Comparison of ENCODE assay signal across 19 cellular contexts in genomic region chr5:91885291-91886265, GRCh38.
A peak's percentile ranks its signal among the peaks of the same experiment; 100 is the strongest.
DNase-seq lines count a peak whose midpoint lies in the region; ATAC-seq, FAIRE-seq and TF ChIP-seq lines count a peak whose summit lies in the region.
"Had no signal": no experiment of that assay in that cellular context is flagged by ENCODE, and none has a peak within 500 bp of the region (broad histone marks: within the 10 kb centered on the region; RNA-seq: fewer than 3 reads in every experiment).

No MANE protein-coding gene starts in this region.

- no peak overlapping the region for H3K4me3 ChIP-seq in kidney epithelial cell (ENCODE audit: low read depth, low read length)
- H3K4me3 ChIP-seq: dorsolateral prefrontal cortex, esophagus squamous epithelium, heart left ventricle had no signal

- no peaks in the 10 kb centered on the region for H3K4me1 Mint-ChIP-seq in stimulated activated effector memory CD8-positive, alpha-beta T cell treated with anti-CD3 and anti-CD28 coated beads, Interleukin-12 subunit alpha, Interleukin-12 subunit beta, amount 100 ng/mL, for 72 hours
- H3K4me1 Mint-ChIP-seq: activated naive CD8-positive, alpha-beta T cell treated with anti-CD3 and anti-CD28 coated beads for 36 hours had no signal

- H3K4me3 Mint-ChIP-seq in stimulated activated effector memory CD8-positive, alpha-beta T cell treated with anti-CD3 and anti-CD28 coated beads, Interleukin-12 subunit alpha, Interleukin-12 subunit beta, amount 100 ng/mL, for 72 hours, result no peak overlapping the region
- H3K4me3 Mint-ChIP-seq: activated naive CD8-positive, alpha-beta T cell treated with anti-CD3 and anti-CD28 coated beads for 36 hours; activated T-cell treated with anti-CD3 and anti-CD28 coated beads, Interleukin-2, amount 50 U/mL, for 72 hours had no signal

- DNase-seq in D721Med (ENCODE audit: insufficient read length, low spot score) (no peak), HT1080 (ENCODE audit: low read depth) (peak; percentile 36), NCI-H524 (lab: John Stamatoyannopoulos, UW) (peak; percentile 87 to 97), kidney epithelial cell (ENCODE audit: low read depth) (peak; percentile 23), hepatic stellate cell (ENCODE audit: low spot score) (no peak), left ventricle myocardium superior (no peak)
- DNase-seq in stimulated activated effector memory CD8-positive, alpha-beta T cell treated with anti-CD3 and anti-CD28 coated beads, Interleukin-12 subunit alpha, Interleukin-12 subunit beta, amount 100 ng/mL, for 72 hours (ENCODE audit: low spot score in 2 of 2), result no peak
- DNase-seq: activated CD4-positive, alpha-beta T cell treated with anti-CD3 and anti-CD28 coated beads, Interleukin-2, amount 50 U/mL, for 4 hours; activated naive CD8-positive, alpha-beta T cell treated with anti-CD3 and anti-CD28 coated beads for 36 hours; activated T-cell treated with anti-CD3 and anti-CD28 coated beads, Interleukin-2, amount 50 U/mL, for 72 hours; dorsolateral prefrontal cortex; esophagus squamous epithelium; heart left ventricle had no signal

- no peaks in the 10 kb centered on the region for H3K27me3 ChIP-seq in kidney epithelial cell (ENCODE audit: control insufficient read depth, insufficient read depth, low read length)
- H3K27me3 ChIP-seq: dorsolateral prefrontal cortex, esophagus squamous epithelium, heart left ventricle had no signal

- no peak overlapping the region for H3K27ac Mint-ChIP-seq in stimulated activated effector memory CD8-positive, alpha-beta T cell treated with anti-CD3 and anti-CD28 coated beads, Interleukin-12 subunit alpha, Interleukin-12 subunit beta, amount 100 ng/mL, for 72 hours
- H3K27ac Mint-ChIP-seq: activated naive CD8-positive, alpha-beta T cell treated with anti-CD3 and anti-CD28 coated beads for 36 hours; activated T-cell treated with anti-CD3 and anti-CD28 coated beads, Interleukin-2, amount 50 U/mL, for 72 hours had no signal

- no peaks in the 10 kb centered on the region for H3K36me3 ChIP-seq in kidney epithelial cell (ENCODE audit: control insufficient read depth, insufficient read depth, low read length)
- H3K36me3 ChIP-seq: esophagus squamous epithelium, heart left ventricle had no signal

- H3K9me3 Mint-ChIP-seq in stimulated activated effector memory CD8-positive, alpha-beta T cell treated with anti-CD3 and anti-CD28 coated beads, Interleukin-12 subunit alpha, Interleukin-12 subunit beta, amount 100 ng/mL, for 72 hours, result peaks cover 10% of the 10 kb centered on the region
- H3K9me3 Mint-ChIP-seq: activated naive CD8-positive, alpha-beta T cell treated with anti-CD3 and anti-CD28 coated beads for 36 hours had no signal

- ATAC-seq in GM21381 (IDR thresholded peaks at IDR 0.05; ENCODE audit: unreplicated experiment), result no peak
- ATAC-seq in left ventricle myocardium superior, result no peak
- no peak for ATAC-seq in stimulated activated effector memory CD8-positive, alpha-beta T cell treated with anti-CD3 and anti-CD28 coated beads, Interleukin-12 subunit alpha, Interleukin-12 subunit beta, amount 100 ng/mL, for 72 hours
- ATAC-seq: activated T-cell treated with anti-CD3 and anti-CD28 coated beads, Interleukin-2, amount 50 U/mL, for 72 hours; heart left ventricle; HepG2 had no signal

- intact Hi-C loops in left ventricle myocardium superior (cut with micrococcal nuclease), result no loop called here

- TF ChIP-seq CTCF in D721Med (IDR thresholded peaks at IDR 0.05; ENCODE audit: insufficient read depth, missing control alignments), result no peak
- TF ChIP-seq CTCF in kidney epithelial cell (IDR thresholded peaks at IDR 0.05; ENCODE audit: insufficient read depth, low read length, poor library complexity, severe bottlenecking), result no peak

- no peaks in the 10 kb centered on the region for H3K36me3 Mint-ChIP-seq in stimulated activated effector memory CD8-positive, alpha-beta T cell treated with anti-CD3 and anti-CD28 coated beads, Interleukin-12 subunit alpha, Interleukin-12 subunit beta, amount 100 ng/mL, for 72 hours
- H3K36me3 Mint-ChIP-seq: activated naive CD8-positive, alpha-beta T cell treated with anti-CD3 and anti-CD28 coated beads for 36 hours had no signal

- peak; percentile 96 for FAIRE-seq in D721Med (lab: Jason Lieb, UNC)
- FAIRE-seq: bronchial epithelial cell, GM18507, HepG2, islet of Langerhans, RCC 7860 had no signal

Comparison
In these comparisons a context has a peak if more than half of its experiments do, and no peak if none do; other contexts are left out.
1. DNase-seq: peak in HT1080 (single experiment), NCI-H524 (2 of 2) and kidney epithelial cell (single experiment); none in D721Med (single experiment), hepatic stellate cell (single experiment), left ventricle myocardium superior (single experiment) and stimulated activated effector memory CD8-positive, alpha-beta T cell treated with anti-CD3 and anti-CD28 coated beads, Interleukin-12 subunit alpha, Interleukin-12 subunit beta, amount 100 ng/mL, for 72 hours (0 of 2).